13 cellular contexts compared by ENCODE assay signal in genomic region chr4:131547506-131547981, GRCh38.
A peak's percentile ranks its signal among the peaks of the same experiment; 100 is the strongest.
DNase-seq lines count a peak whose midpoint lies in the region; ATAC-seq and TF ChIP-seq lines count a peak whose summit lies in the region.
"Had no signal": no experiment of that assay in that cellular context is flagged by ENCODE, and none has a peak within 500 bp of the region (broad histone marks: within the 10 kb centered on the region; RNA-seq: fewer than 3 reads in every experiment).

No MANE protein-coding gene starts in this region.

- in situ Hi-C loops in GM13977 (cut with MboI; ENCODE audit: low pct_unique_long_range_greater_than_20kb, low sequenced_read_pairs, unreplicated experiment), result no loop called here

- DNase-seq in NAMALWA (ENCODE audit: low spot score) (peak; percentile 50), GM13977 (ENCODE audit: low spot score) (no peak), retina (no peak), NCI-H187 treated with DMSO at 0.1 percent for 48 hours (lab: John Stamatoyannopoulos, UW) (no peak), ureter (ENCODE audit: low spot score) (no peak)
- DNase-seq: activated CD4-positive, alpha-beta T cell treated with anti-CD3 and anti-CD28 coated beads, Interleukin-2, amount 50 U/mL, for 1 hour; activated gamma-delta T cell treated with Interleukin-2 at 50 U/mL for 16 hours; AML-193; right lobe of liver; T-helper 1 cell had no signal

- peak; percentile 76 for ATAC-seq in GM18858 (IDR thresholded peaks at IDR 0.05; ENCODE audit: unreplicated experiment)
- ATAC-seq in GM21515 (IDR thresholded peaks at IDR 0.05; ENCODE audit: unreplicated experiment), result peak; percentile 88
- ATAC-seq in HG03025 (IDR thresholded peaks at IDR 0.05; ENCODE audit: low FRiP score, unreplicated experiment), result peak; percentile 75
- ATAC-seq: right lobe of liver had no signal

- no peak for TF ChIP-seq CTCF in GM13977 (IDR thresholded peaks at IDR 0.05; ENCODE audit: extremely low read depth, insufficient read depth, missing control alignments)
